In genomic region chr17:68600123-68600880, GRCh38 we compare ENCODE assay signal across 1 cellular context.
A peak's percentile ranks its signal among the peaks of the same experiment; 100 is the strongest.
TF ChIP-seq lines count a peak whose summit lies in the region.

No MANE protein-coding gene starts in this region.

TF ChIP-seq in HepG2, 621 proteins besides CTCF, POLR2A, EP300 and RAD21 (continued from another document and continues in another):
- TF ChIP-seq SIN3A (IDR thresholded peaks at IDR 0.05; ENCODE audit: borderline replicate concordance, low read depth, low read length) (peak; percentile 56; the same call in 1 of the 2 replicates), SATB2 (CRISPR knock-in tag; IDR thresholded peaks at IDR 0.05) (0 out of 2 replicates have a peak, but pooled peaks have one; percentile 29), ZSCAN12 (CRISPR knock-in tag; IDR thresholded peaks at IDR 0.05) (peak; percentile 85; the same call in 1 of the 2 replicates), NFIC (IDR thresholded peaks at IDR 0.05; ENCODE audit: low read length) (no peak), STAT6 (CRISPR knock-in tag; IDR thresholded peaks at IDR 0.05; ENCODE audit: borderline replicate concordance) (peak; percentile 70; the same call in 1 of the 2 replicates), ZNF430 (CRISPR knock-in tag; IDR thresholded peaks at IDR 0.05) (peak; percentile 88), TBX3 (IDR thresholded peaks at IDR 0.05; ENCODE audit: borderline replicate concordance) (no peak), ZNF639 (CRISPR knock-in tag; conservative IDR thresholded peaks at IDR 0.05) (no peak), THYN1 (CRISPR knock-in tag; IDR thresholded peaks at IDR 0.05; ENCODE audit: borderline replicate concordance, low read depth) (no peak), CREB1 (IDR thresholded peaks at IDR 0.05) (no peak), CREB1 (CRISPR knock-in tag; IDR thresholded peaks at IDR 0.05) (no peak), U2AF1 (optimal IDR thresholded peaks at IDR 0.05; ENCODE audit: low read depth, low read length) (no peak), ZNF17 (CRISPR knock-in tag; IDR thresholded peaks at IDR 0.05) (no peak), KMT2A (CRISPR knock-in tag; IDR thresholded peaks at IDR 0.05) (peak; percentile 57; the same call in 1 of the 2 replicates), IKZF5 (CRISPR knock-in tag; IDR thresholded peaks at IDR 0.05) (no peak; the same call in none of the 2 replicates), ZFYVE20 (CRISPR knock-in tag; IDR thresholded peaks at IDR 0.05; ENCODE audit: borderline replicate concordance, low read depth) (0 out of 2 replicates have a peak, but pooled peaks have one; percentile 27), HNF1A (IDR thresholded peaks at IDR 0.05; ENCODE audit: low read depth) (no peak), HNF1A (CRISPR knock-in tag; IDR thresholded peaks at IDR 0.05; ENCODE audit: borderline replicate concordance) (peak; percentile 67), ZC3H4 (CRISPR knock-in tag; IDR thresholded peaks at IDR 0.05; ENCODE audit: borderline replicate concordance) (peak; percentile 28; the same call in 1 of the 2 replicates), ZFP36 (IDR thresholded peaks at IDR 0.05; ENCODE audit: borderline replicate concordance, low read depth, low read length, partially characterized antibody) (no peak), ZBTB8A (CRISPR knock-in tag; IDR thresholded peaks at IDR 0.05; ENCODE audit: borderline replicate concordance, low read depth) (no peak), NR2F6 (IDR thresholded peaks at IDR 0.05) (no peak), NR2F6 (CRISPR knock-in tag; IDR thresholded peaks at IDR 0.05) (0 out of 2 replicates have a peak, but pooled peaks have one; percentile 27), ZNF550 (CRISPR knock-in tag; IDR thresholded peaks at IDR 0.05; ENCODE audit: borderline replicate concordance) (0 out of 2 replicates have a peak, but pooled peaks have one; percentile 18), ZNF558 (CRISPR knock-in tag; IDR thresholded peaks at IDR 0.05; ENCODE audit: borderline replicate concordance) (no peak), STAG1 (CRISPR knock-in tag; IDR thresholded peaks at IDR 0.05) (peak; percentile 80), NFKBIZ (CRISPR knock-in tag; IDR thresholded peaks at IDR 0.05) (no peak), ARNT (IDR thresholded peaks at IDR 0.05) (no peak), TCF7L2 (IDR thresholded peaks at IDR 0.05; ENCODE audit: low read depth, low read length) (no peak), FIP1L1 (IDR thresholded peaks at IDR 0.05; ENCODE audit: borderline replicate concordance, insufficient read depth, low read depth, low read length) (no peak), DBP (CRISPR knock-in tag; IDR thresholded peaks at IDR 0.05; ENCODE audit: not compliant biosample characterization) (peak; percentile 53), ZNF547 (CRISPR knock-in tag; IDR thresholded peaks at IDR 0.05) (peak; percentile 50; the same call in 1 of the 2 replicates), MAFG (CRISPR knock-in tag; IDR thresholded peaks at IDR 0.05) (0 out of 2 replicates have a peak, but pooled peaks have one; percentile 33), ZNF576 (CRISPR knock-in tag; IDR thresholded peaks at IDR 0.05) (peak; percentile 81; the same call in 1 of the 2 replicates), ZNF367 (CRISPR knock-in tag; IDR thresholded peaks at IDR 0.05; ENCODE audit: borderline replicate concordance) (0 out of 2 replicates have a peak, but pooled peaks have one; percentile 58), ZNF597 (CRISPR knock-in tag; IDR thresholded peaks at IDR 0.05) (no peak), ZNF234 (CRISPR knock-in tag; conservative IDR thresholded peaks at IDR 0.05) (peak; percentile 87; the same call in 1 of the 2 replicates), ZNF225 (CRISPR knock-in tag; IDR thresholded peaks at IDR 0.05) (0 out of 2 replicates have a peak, but pooled peaks have one; percentile 66), MED1 (CRISPR knock-in tag; IDR thresholded peaks at IDR 0.05) (peak; percentile 76), PHB2 (IDR thresholded peaks at IDR 0.05; ENCODE audit: partially characterized antibody) (no peak), ZBED4 (CRISPR knock-in tag; IDR thresholded peaks at IDR 0.05; ENCODE audit: borderline replicate concordance) (no peak), ZNF891 (CRISPR knock-in tag; IDR thresholded peaks at IDR 0.05) (no peak; the same call in none of the 2 replicates), CSRNP1 (CRISPR knock-in tag; IDR thresholded peaks at IDR 0.05) (peak; percentile 75; the same call in 1 of the 2 replicates)
